ENCODE assay signal across 17 cellular contexts in the genomic region with DNA sequence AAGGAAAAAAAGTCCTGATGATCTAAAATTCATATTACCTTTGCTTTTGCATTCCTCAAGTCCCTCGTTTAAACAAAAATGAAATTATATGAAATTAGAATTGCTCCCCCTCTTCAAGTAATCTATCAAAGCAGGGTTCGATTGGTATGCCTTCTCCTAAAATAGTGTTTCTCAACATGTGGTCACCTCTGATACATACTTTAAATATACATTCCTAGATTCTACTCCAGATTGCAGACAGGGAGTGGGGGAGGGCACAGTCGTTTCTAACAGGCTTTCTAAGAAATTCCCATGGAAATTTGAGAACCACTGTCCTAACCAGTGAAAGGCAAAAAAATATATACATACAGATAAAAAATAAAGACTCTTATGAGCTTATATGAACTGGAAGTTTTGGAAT. TPM values are rescaled to one million over a fixed set of nuclear protein-coding genes. Genes with fewer than 3 reads are reported as not detected.
A peak's percentile ranks its signal among the peaks of the same experiment; 100 is the strongest.
DNase-seq lines count a peak whose midpoint lies in the region; ATAC-seq and TF ChIP-seq lines count a peak whose summit lies in the region.
"Had no signal": no experiment of that assay in that cellular context is flagged by ENCODE, and none has a peak within 500 bp of the region (broad histone marks: within the 10 kb centered on the region; RNA-seq: fewer than 3 reads in every experiment).

No MANE protein-coding gene starts in this region.

- DNase-seq in AG10803 (ENCODE audit: low read depth) (peak; percentile 37), IMR-90 (peak; percentile 80), brain microvascular endothelial cell (peak; percentile 75), fibroblast of the aortic adventitia (ENCODE audit: low read depth) (peak; percentile 16), T-helper 17 cell (no peak), SW 1271 (lab: John Stamatoyannopoulos, UW) (no peak), NCI-H82 (lab: John Stamatoyannopoulos, UW) (no peak)
- no peak for DNase-seq in activated CD4-positive, CD25-positive, alpha-beta regulatory T cell treated with anti-CD3 and anti-CD28 coated beads, Interleukin-2, amount 50 U/mL, for 72 hours
- DNase-seq: H9, MV-4-11, NCI-H1417 treated with DMSO at 0.1 percent for 48 hours, NCI-H2029, NCI-H2171 treated with DMSO at 0.1 percent for 48 hours, NCI-H446 treated with DMSO at 0.1 percent for 48 hours, SJCRH30 had no signal

- POLR2A ChIA-PET in IMR-90 (lab: Charles Lee; ENCODE audit: unreplicated experiment), result no interaction called here

- dilution Hi-C loops in IMR-90 (cut with HindIII; ENCODE audit: low sequenced_read_pairs, unreplicated experiment), result no loop called here

- no CpG with 5 or more reads among the region's 3 CpGs for WGBS in IMR-90 (ENCODE audit: extremely low coverage in 2 of 2, insufficient read length in 1 of 2), 2 experiments

- H4K5ac ChIP-seq in IMR-90 (ENCODE audit: low read depth, low read length), result no peak overlapping the region; the same call in 1 of the 2 replicates

- in situ Hi-C loops in IMR-90 (cut with MboI; ENCODE audit: low sequenced_read_pairs) (no loop called here), brain microvascular endothelial cell (cut with HindIII; ENCODE audit: low pct_ligation_motif_present, low sequenced_read_pairs) (no loop called here)

- H3K36me3 ChIP-seq in IMR-90 (ENCODE audit: control insufficient read depth, insufficient read depth, low read length), result no peaks in the 10 kb centered on the region
- no peaks in the 10 kb centered on the region for H3K36me3 ChIP-seq in brain microvascular endothelial cell (replicated peaks)
- H3K36me3 ChIP-seq: SJCRH30 had no signal

- no peak overlapping the region for H3K23ac ChIP-seq in IMR-90 (ENCODE audit: low read depth, low read length)

- H3K56ac ChIP-seq in IMR-90 (ENCODE audit: extremely low read depth, insufficient read depth, low read length), result no peak overlapping the region

- H2BK120ac ChIP-seq in IMR-90 (ENCODE audit: low read depth, low read length), result no peak overlapping the region

- no peak overlapping the region for H3K4me3 Mint-ChIP-seq in T-helper 17 cell
- H3K4me3 Mint-ChIP-seq: H9 had no signal

- H3K4me3 ChIP-seq in AG10803 (ENCODE audit: low read length) (no peak overlapping the region), IMR-90 (ENCODE audit: insufficient read depth, low read depth, low read length) (no peak overlapping the region), brain microvascular endothelial cell (ENCODE audit: low read depth, low read length) (no peak overlapping the region), fibroblast of the aortic adventitia (ENCODE audit: low read depth, low read length) (no peak overlapping the region)
- H3K4me3 ChIP-seq: SJCRH30 had no signal

- no peak overlapping the region for H2BK5ac ChIP-seq in IMR-90 (ENCODE audit: low read depth, low read length, poor library complexity, severe bottlenecking)

- H2BK15ac ChIP-seq in IMR-90 (ENCODE audit: low read depth, low read length), result no peak overlapping the region

- H3K9ac ChIP-seq in IMR-90 (ENCODE audit: low read depth, low read length), result no peak overlapping the region

- CTCF ChIA-PET in IMR-90 (lab: Yijun Ruan, JAX), result no interaction called here

- H2AK9ac ChIP-seq in IMR-90 (replicated peaks; ENCODE audit: low read depth, low read length, poor library complexity), result no peak overlapping the region

- H3K27ac Mint-ChIP-seq in T-helper 17 cell, result no peak overlapping the region
- H3K27ac Mint-ChIP-seq: H9 had no signal

- ATAC-seq in IMR-90 (ENCODE audit: low read depth) (peak; percentile 73), T-helper 17 cell (no peak)

- peaks cover 8% of the 10 kb centered on the region for H3K9me1 ChIP-seq in IMR-90 (ENCODE audit: insufficient read depth, low read length)

- H4K8ac ChIP-seq in IMR-90 (ENCODE audit: low read depth in 2 of 2, low read length in 2 of 2), result no peak overlapping the region

- peaks cover 2% of the 10 kb centered on the region for H3K4me1 Mint-ChIP-seq in T-helper 17 cell
- H3K4me1 Mint-ChIP-seq: H9 had no signal

- no TSS peak for BruUV-seq in IMR-90 (replicated peaks; lab: Mats Ljungman, UMichigan)

- H3K4me2 ChIP-seq in IMR-90 (ENCODE audit: low read depth, low read length), result no peak overlapping the region

- H3K9me3 ChIP-seq in IMR-90 (ENCODE audit: control insufficient read depth, insufficient read depth, low read length) (no peaks in the 10 kb centered on the region), T-helper 17 cell (ENCODE audit: control insufficient read depth, low read length, poor library complexity, severe bottlenecking) (no peaks in the 10 kb centered on the region)
- H3K9me3 ChIP-seq: SJCRH30 had no signal

- H3K27me3 Mint-ChIP-seq in T-helper 17 cell, result peaks cover 37% of the 10 kb centered on the region

- no peaks in the 10 kb centered on the region for H3K79me1 ChIP-seq in IMR-90 (ENCODE audit: low read depth in 1 of 2, low read length in 2 of 2)

- no peak overlapping the region for H2AFZ ChIP-seq in IMR-90 (replicated peaks; ENCODE audit: low read length, poor library complexity)

- TF ChIP-seq RAD21 in IMR-90 (IDR thresholded peaks at IDR 0.05; ENCODE audit: low read length), result no peak

- no peak overlapping the region for H2AK5ac ChIP-seq in IMR-90 (ENCODE audit: low read depth, low read length)

- no peak overlapping the region; the same call in 1 of the 2 replicates for H3K4ac ChIP-seq in IMR-90 (ENCODE audit: low read depth, low read length)

- no peaks in the 10 kb centered on the region for H4K20me1 ChIP-seq in IMR-90 (ENCODE audit: insufficient read depth, low read length)

- no peak overlapping the region for H3K18ac ChIP-seq in IMR-90 (ENCODE audit: low read depth, low read length)

- H3K36me3 Mint-ChIP-seq in T-helper 17 cell (ENCODE audit: low read depth), result peaks cover 3% of the 10 kb centered on the region

- H3K14ac ChIP-seq in IMR-90 (replicated peaks; ENCODE audit: low read depth, low read length), result no peak overlapping the region

- peaks cover 14% of the 10 kb centered on the region for H3K4me1 ChIP-seq in IMR-90 (ENCODE audit: control insufficient read depth, insufficient read depth, low read length)
- H3K4me1 ChIP-seq: SJCRH30 had no signal

- H3K27ac ChIP-seq in IMR-90 (ENCODE audit: insufficient read depth, low read length) (no peak overlapping the region), brain microvascular endothelial cell (no peak overlapping the region)
- H3K27ac ChIP-seq: C4-2B, RWPE1, SJCRH30 had no signal

- no peak for TF ChIP-seq POLR2A in IMR-90 (IDR thresholded peaks at IDR 0.05; ENCODE audit: low read depth, low read length)

- no peak overlapping the region for H2BK20ac ChIP-seq in IMR-90 (ENCODE audit: low read depth, low read length)

- intact Hi-C loops in IMR-90 (cut with micrococcal nuclease), result no loop called here

- H4K91ac ChIP-seq in IMR-90 (ENCODE audit: insufficient read depth, low read depth, low read length), result no peak overlapping the region

- no peaks in the 10 kb centered on the region for H3K27me3 ChIP-seq in IMR-90 (ENCODE audit: control insufficient read depth, insufficient read depth, low read length)
- no peaks in the 10 kb centered on the region for H3K27me3 ChIP-seq in brain microvascular endothelial cell (replicated peaks)
- H3K27me3 ChIP-seq: SJCRH30 had no signal

- TF ChIP-seq CTCF in AG10803 (conservative IDR thresholded peaks at IDR 0.05; ENCODE audit: low read length) (no peak), IMR-90 (conservative IDR thresholded peaks at IDR 0.05; ENCODE audit: low read depth, low read length) (no peak), brain microvascular endothelial cell (IDR thresholded peaks at IDR 0.05; ENCODE audit: low read depth, low read length, missing control alignments) (no peak), fibroblast of the aortic adventitia (IDR thresholded peaks at IDR 0.05; ENCODE audit: insufficient read depth, low read length) (no peak)

TF ChIP-seq in IMR-90, 13 proteins besides CTCF, POLR2A, EP300 and RAD21:
- TF ChIP-seq CEBPB (IDR thresholded peaks at IDR 0.05; ENCODE audit: low read depth, low read length) (peak; percentile 61), RCOR1 (IDR thresholded peaks at IDR 0.05; ENCODE audit: insufficient replicate concordance, low read length) (no peak)

RNA-seq across cellular contexts. Expression of gene IRAG1, which starts 22.6 kb away (rescaled TPM):
- total RNA-seq in IMR-90 (2012; rRNA removed) (21.1 and 25.8 TPM in 2 replicates), fibroblast of the aortic adventitia (ENCODE audit: low replicate concordance) (17.6 and 32.0 TPM in 2 replicates), T-helper 17 cell (under 1 TPM; 0.17 to 0.99 TPM)
- 17.6 and 19.4 TPM in 2 replicates for polyA plus RNA-seq in IMR-90 (2012; rRNA removed)
- 8.5 and 8.6 TPM in 2 replicates for polyA plus RNA-seq in IMR-90 (2012; cell fraction: cytosol; rRNA removed)
- polyA plus RNA-seq in IMR-90 (2012; cell fraction: nucleus; rRNA removed; ENCODE audit: low replicate concordance), result 37.6 and 104 TPM in 2 replicates
- total RNA-seq: SJCRH30 had no signal

RNA-seq across cellular contexts. Expression of gene CTR9, which starts 34.9 kb away (rescaled TPM):
- total RNA-seq in IMR-90 (2012; rRNA removed) (37.1 and 38.3 TPM in 2 replicates), fibroblast of the aortic adventitia (ENCODE audit: low replicate concordance) (30.5 and 67.5 TPM in 2 replicates), T-helper 17 cell (10 to 100 TPM; 27.3 to 28.8 TPM)
- 14.4 and 16.8 TPM in 2 replicates for polyA plus RNA-seq in IMR-90 (2012; rRNA removed)
- 3.8 and 5.1 TPM in 2 replicates for polyA plus RNA-seq in IMR-90 (2012; cell fraction: cytosol; rRNA removed)
- 2.1 and 10.6 TPM in 2 replicates for polyA plus RNA-seq in IMR-90 (2012; cell fraction: nucleus; rRNA removed; ENCODE audit: low replicate concordance)

Comparison
In these comparisons a context has a peak if more than half of its experiments do, and no peak if none do; other contexts are left out.
1. DNase-seq: peak in AG10803 (single experiment), IMR-90 (single experiment), brain microvascular endothelial cell (single experiment) and fibroblast of the aortic adventitia (single experiment); none in T-helper 17 cell (0 of 3), SW 1271 (0 of 2), activated CD4-positive, CD25-positive, alpha-beta regulatory T cell treated with anti-CD3 and anti-CD28 coated beads, Interleukin-2, amount 50 U/mL, for 72 hours (single experiment) and NCI-H82 (single experiment).